ENCODE assay signal across 2 cellular contexts in genomic region chr15:78431955-78432354, GRCh38.
A peak's percentile ranks its signal among the peaks of the same experiment; 100 is the strongest.
TF ChIP-seq lines count a peak whose summit lies in the region.

No MANE protein-coding gene starts in this region.

TF ChIP-seq in liver, 16 proteins besides CTCF, POLR2A, EP300 and RAD21:
- TF ChIP-seq REST (IDR thresholded peaks at IDR 0.05): no peak
- TF ChIP-seq HNF4G (IDR thresholded peaks at IDR 0.05): no peak
- TF ChIP-seq SP1 (IDR thresholded peaks at IDR 0.05): peak; percentile 30
- TF ChIP-seq FOXA1 (IDR thresholded peaks at IDR 0.05): no peak
- no peak for TF ChIP-seq RXRA (IDR thresholded peaks at IDR 0.05)
- TF ChIP-seq HNF4A (conservative IDR thresholded peaks at IDR 0.05): peak; percentile 18 to 47
- TF ChIP-seq NR2F2 (IDR thresholded peaks at IDR 0.05): no peak
- TF ChIP-seq ZBTB33 (IDR thresholded peaks at IDR 0.05): peak; percentile 63
- TF ChIP-seq GABPA (IDR thresholded peaks at IDR 0.05 in 1 of 2, conservative IDR thresholded peaks at IDR 0.05 in 1 of 2): no peak

TF ChIP-seq in HepG2, 621 proteins besides CTCF, POLR2A, EP300 and RAD21 (continued from another document):
- TF ChIP-seq ZNF503 (CRISPR knock-in tag; IDR thresholded peaks at IDR 0.05) (no peak), ZNF816 (CRISPR knock-in tag; IDR thresholded peaks at IDR 0.05; ENCODE audit: borderline replicate concordance) (no peak), MED8 (CRISPR knock-in tag; IDR thresholded peaks at IDR 0.05; ENCODE audit: insufficient replicate concordance) (no peak), MXD1 (CRISPR knock-in tag; IDR thresholded peaks at IDR 0.05) (no peak), NR2F1 (CRISPR knock-in tag; IDR thresholded peaks at IDR 0.05) (no peak), RAD51 (IDR thresholded peaks at IDR 0.05; ENCODE audit: borderline replicate concordance) (no peak), ZBTB44 (CRISPR knock-in tag; IDR thresholded peaks at IDR 0.05) (no peak), ZNF484 (CRISPR knock-in tag; IDR thresholded peaks at IDR 0.05; ENCODE audit: borderline replicate concordance, low read depth) (no peak)
